1 cellular context compared by ENCODE assay signal in genomic region chr10:33315891-33316290, GRCh38.
TF ChIP-seq lines count a peak whose summit lies in the region.

No MANE protein-coding gene starts in this region.

TF ChIP-seq in K562, 482 proteins besides CTCF, POLR2A, EP300 and RAD21 (continued from another document):
- TF ChIP-seq ATF4 (CRISPR knock-in tag; IDR thresholded peaks at IDR 0.05): peak; percentile 82
- TF ChIP-seq BRD4 (IDR thresholded peaks at IDR 0.05): no peak
- TF ChIP-seq ZNF239 (CRISPR knock-in tag; IDR thresholded peaks at IDR 0.05): no peak
- no peak for TF ChIP-seq ZBED1 (IDR thresholded peaks at IDR 0.05)
- no peak for TF ChIP-seq FOXA1 (IDR thresholded peaks at IDR 0.05; ENCODE audit: borderline replicate concordance)
- no peak for TF ChIP-seq FOXK1 (CRISPR knock-in tag; IDR thresholded peaks at IDR 0.05; ENCODE audit: borderline replicate concordance)
- no peak for TF ChIP-seq CBFB (CRISPR knock-in tag; IDR thresholded peaks at IDR 0.05)
- TF ChIP-seq GTF2B (IDR thresholded peaks at IDR 0.05; ENCODE audit: extremely low read depth, insufficient read length): no peak
- no peak for TF ChIP-seq E2F4 (CRISPR knock-in tag; IDR thresholded peaks at IDR 0.05; ENCODE audit: low read depth)
- no peak for TF ChIP-seq ZNF407 (IDR thresholded peaks at IDR 0.05; ENCODE audit: low read depth)
- no peak for TF ChIP-seq PREB (CRISPR knock-in tag; IDR thresholded peaks at IDR 0.05)
- no peak for TF ChIP-seq KDM2B (CRISPR knock-in tag; IDR thresholded peaks at IDR 0.05)
- no peak for TF ChIP-seq MCM2 (IDR thresholded peaks at IDR 0.05; ENCODE audit: low read depth)
- TF ChIP-seq ZHX1 (conservative IDR thresholded peaks at IDR 0.05; ENCODE audit: low read length): no peak
- peak in 1 of 2 experiments; percentile 95; a peak in 2 of 4 replicates for TF ChIP-seq SRF (CRISPR knock-in tag; IDR thresholded peaks at IDR 0.05)
- TF ChIP-seq RERE (CRISPR knock-in tag; IDR thresholded peaks at IDR 0.05; ENCODE audit: borderline replicate concordance): no peak
- TF ChIP-seq NR1H2 (CRISPR knock-in tag; IDR thresholded peaks at IDR 0.05): no peak
- no peak for TF ChIP-seq E2F1 (CRISPR knock-in tag; IDR thresholded peaks at IDR 0.05)
- no peak for TF ChIP-seq KAT8 (IDR thresholded peaks at IDR 0.05; ENCODE audit: low read depth)
- TF ChIP-seq TFAM (CRISPR knock-in tag; conservative IDR thresholded peaks at IDR 0.05): no peak
- TF ChIP-seq ZNF766 (CRISPR knock-in tag; conservative IDR thresholded peaks at IDR 0.05): 0 out of 2 replicates have a peak, but pooled peaks have one; percentile 32
- no peak for TF ChIP-seq ETV6 (IDR thresholded peaks at IDR 0.05; ENCODE audit: borderline replicate concordance in 1 of 2, low read depth in 2 of 2, low read length in 1 of 2)
- no peak for TF ChIP-seq ETV6 (CRISPR knock-in tag; IDR thresholded peaks at IDR 0.05; ENCODE audit: borderline replicate concordance)
- TF ChIP-seq ZNF551 (CRISPR knock-in tag; IDR thresholded peaks at IDR 0.05): no peak
- no peak for TF ChIP-seq ZNF134 (CRISPR knock-in tag; conservative IDR thresholded peaks at IDR 0.05)
